21 cellular contexts compared by ENCODE assay signal in the genomic region with DNA sequence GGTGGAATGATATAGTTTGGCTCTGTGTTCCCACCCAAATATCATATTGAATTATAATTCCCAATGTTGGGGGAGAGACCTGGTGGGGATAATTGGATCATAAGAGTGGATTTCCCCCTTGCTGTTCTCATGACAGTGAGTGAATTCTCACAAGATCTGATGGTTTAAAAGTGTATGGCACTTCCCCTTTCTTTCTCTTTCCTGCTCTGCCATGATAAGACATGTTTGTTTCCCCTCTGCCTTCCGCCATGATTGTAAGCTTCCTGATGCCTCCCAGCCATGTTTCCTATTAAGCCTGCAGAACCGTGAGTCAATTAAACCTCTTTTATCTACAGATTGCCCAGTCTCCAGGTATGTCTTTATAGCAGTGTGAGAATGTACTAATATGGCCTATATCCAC.
"Had no signal": no experiment of that assay in that cellular context is flagged by ENCODE, and none has a peak within 500 bp of the region (broad histone marks: within the 10 kb centered on the region; RNA-seq: fewer than 3 reads in every experiment).

No MANE protein-coding gene starts in this region.

- H3K36me3 ChIP-seq: lower lobe of right lung, prostate gland, right atrium auricular region, thyroid gland had no signal

- H3K4me2 ChIP-seq: smooth muscle cell had no signal

- H3K4me1 Mint-ChIP-seq: naive thymus-derived CD8-positive, alpha-beta T cell; stimulated activated naive CD8-positive, alpha-beta T cell treated with anti-CD3 and anti-CD28 coated beads, Interleukin-15, amount 100 ng/mL, for 72 hours had no signal

- H3K27me3 ChIP-seq: right atrium auricular region, thyroid gland had no signal

- H3K4me3 Mint-ChIP-seq: naive thymus-derived CD8-positive, alpha-beta T cell; nephron progenitor cell; stimulated activated naive CD8-positive, alpha-beta T cell treated with anti-CD3 and anti-CD28 coated beads, Interleukin-15, amount 100 ng/mL, for 72 hours had no signal

- ATAC-seq: left ventricle myocardium superior; lower lobe of right lung; naive thymus-derived CD8-positive, alpha-beta T cell; sciatic nerve; stimulated activated naive CD8-positive, alpha-beta T cell treated with anti-CD3 and anti-CD28 coated beads, Interleukin-15, amount 100 ng/mL, for 72 hours had no signal

- H3K27me3 Mint-ChIP-seq: naive thymus-derived CD8-positive, alpha-beta T cell; stimulated activated naive CD8-positive, alpha-beta T cell treated with anti-CD3 and anti-CD28 coated beads, Interleukin-15, amount 100 ng/mL, for 72 hours had no signal

- H3K27ac ChIP-seq: dorsolateral prefrontal cortex, lower lobe of right lung, prostate gland, right atrium auricular region, thyroid gland had no signal

- H3K27ac Mint-ChIP-seq: naive thymus-derived CD8-positive, alpha-beta T cell; nephron progenitor cell; stimulated activated naive CD8-positive, alpha-beta T cell treated with anti-CD3 and anti-CD28 coated beads, Interleukin-15, amount 100 ng/mL, for 72 hours had no signal

- H3K4me1 ChIP-seq: lower lobe of right lung, prostate gland, right atrium auricular region, thyroid gland had no signal

- H3K4me3 ChIP-seq: dorsolateral prefrontal cortex, lower lobe of right lung, prostate gland, right atrium auricular region, smooth muscle cell, thyroid gland had no signal

- DNase-seq: dorsolateral prefrontal cortex; effector CD4-positive, alpha-beta T cell; left ventricle myocardium superior; lower lobe of right lung; naive thymus-derived CD8-positive, alpha-beta T cell; nephron progenitor cell; nucleus accumbens; stimulated activated CD4-positive, alpha-beta T cell treated with anti-CD3 and anti-CD28 coated beads, Interleukin-12 subunit alpha, Interleukin-12 subunit beta, amount 100 ng/mL, for 4 hours; stimulated activated CD4-positive, alpha-beta T cell treated with anti-CD3 and anti-CD28 coated beads, Interleukin-1b, Interleukin-23, amount 100 ng/mL, for 48 hours; stimulated activated CD4-positive, alpha-beta T cell treated with anti-CD3 and anti-CD28 coated beads, Interleukin-4, amount 100 ng/mL, for 1 hour; stimulated activated CD8-positive, alpha-beta memory T cell treated with anti-CD3 and anti-CD28 coated beads, Interleukin-4, amount 100 ng/mL, for 48 hours; stimulated activated naive CD4-positive, alpha-beta T cell; stimulated activated naive CD8-positive, alpha-beta T cell treated with anti-CD3 and anti-CD28 coated beads, Interleukin-15, amount 100 ng/mL, for 72 hours; thyroid gland; trophoblast cell had no signal

- H3K9me3 ChIP-seq: prostate gland, thyroid gland had no signal

- FAIRE-seq: frontal cortex, keratinocyte had no signal
